2 cellular contexts compared by ENCODE assay signal in genomic region chr4:173262363-173262762, GRCh38.
TF ChIP-seq lines count a peak whose summit lies in the region.

No MANE protein-coding gene starts in this region.

TF ChIP-seq in SK-N-SH, 30 proteins besides CTCF, POLR2A, EP300 and RAD21 (continued from another document):
- TF ChIP-seq ZBTB33 (IDR thresholded peaks at IDR 0.05; ENCODE audit: borderline replicate concordance, low read depth): no peak
- no peak for TF ChIP-seq USF2 (IDR thresholded peaks at IDR 0.05; ENCODE audit: borderline replicate concordance, low read depth, low read length)
- peak; percentile 75 for TF ChIP-seq RFX5 (IDR thresholded peaks at IDR 0.05; ENCODE audit: low read length)

TF ChIP-seq in GM12878, 131 proteins besides CTCF, POLR2A, EP300 and RAD21 (continued from another document):
- TF ChIP-seq CHD1 (IDR thresholded peaks at IDR 0.05; ENCODE audit: low read depth, low read length): no peak
- no peak for TF ChIP-seq ZZZ3 (IDR thresholded peaks at IDR 0.05; ENCODE audit: control insufficient read depth, insufficient read length, low read depth)
- no peak for TF ChIP-seq CUX1 (IDR thresholded peaks at IDR 0.05; ENCODE audit: insufficient replicate concordance, low read depth, low read length)
- peak; percentile 69; the same call in 1 of the 2 replicates for TF ChIP-seq RFX5 (IDR thresholded peaks at IDR 0.05; ENCODE audit: low read depth, low read length)
- peak; percentile 49; the same call in 1 of the 2 replicates for TF ChIP-seq CREB1 (IDR thresholded peaks at IDR 0.05; ENCODE audit: low read depth)
- TF ChIP-seq SKIL (IDR thresholded peaks at IDR 0.05; ENCODE audit: low read depth, poor library complexity, severe bottlenecking): no peak
- no peak for TF ChIP-seq ZNF592 (IDR thresholded peaks at IDR 0.05)
- TF ChIP-seq ZNF274 (IDR thresholded peaks at IDR 0.05; ENCODE audit: insufficient read depth, insufficient read length): no peak
- no peak for TF ChIP-seq IRF5 (IDR thresholded peaks at IDR 0.05; ENCODE audit: borderline replicate concordance)
TF ChIP-seq in GM12878: peak in this region for 2.
